Comparison of ENCODE assay signal across 1 cellular context in genomic region chr7:105268511-105269392, GRCh38.
TF ChIP-seq lines count a peak whose summit lies in the region.

No MANE protein-coding gene starts in this region.

TF ChIP-seq in K562, 482 proteins besides CTCF, POLR2A, EP300 and RAD21 (continued from another document and continues in another):
- TF ChIP-seq REST (CRISPR knock-in tag; IDR thresholded peaks at IDR 0.05; ENCODE audit: low read depth) (no peak), CBX3 (IDR thresholded peaks at IDR 0.05; ENCODE audit: borderline replicate concordance in 1 of 2, low read length in 2 of 2) (no peak), PTBP1 (IDR thresholded peaks at IDR 0.05; ENCODE audit: low read depth, low read length) (no peak), ATF4 (CRISPR knock-in tag; IDR thresholded peaks at IDR 0.05) (peak; percentile 10; the same call in 1 of the 2 replicates), ZNF274 (IDR thresholded peaks at IDR 0.05; ENCODE audit: borderline replicate concordance, low read depth, low read length) (no peak), MAFG (tag; conservative IDR thresholded peaks at IDR 0.05) (no peak), ZNF639 (CRISPR knock-in tag; conservative IDR thresholded peaks at IDR 0.05 in 1 of 2, IDR thresholded peaks at IDR 0.05 in 1 of 2) (no peak), NONO (IDR thresholded peaks at IDR 0.05; ENCODE audit: low read depth in 2 of 2, low read length in 1 of 2) (peak in 1 of 2 experiments; percentile 98; a peak in 2 of 4 replicates), ZNF766 (CRISPR knock-in tag; conservative IDR thresholded peaks at IDR 0.05) (0 out of 2 replicates have a peak, but pooled peaks have one; percentile 28), BCLAF1 (IDR thresholded peaks at IDR 0.05; ENCODE audit: borderline replicate concordance in 1 of 2, control insufficient read depth in 1 of 2, low read depth in 2 of 2, low read length in 1 of 2) (peak in 1 of 2 experiments; percentile 89; a peak in 2 of 4 replicates), ATF1 (CRISPR knock-in tag; IDR thresholded peaks at IDR 0.05) (no peak), ATF1 (tag; IDR thresholded peaks at IDR 0.05) (peak; percentile 70), PHTF2 (CRISPR knock-in tag; IDR thresholded peaks at IDR 0.05) (no peak), MBD1 (CRISPR knock-in tag; IDR thresholded peaks at IDR 0.05) (no peak), IRF9 (tag; IDR thresholded peaks at IDR 0.05) (0 out of 2 replicates have a peak, but pooled peaks have one; percentile 11), MEIS2 (IDR thresholded peaks at IDR 0.05; ENCODE audit: partially characterized antibody) (peak; percentile 76), CBX2 (IDR thresholded peaks at IDR 0.05; ENCODE audit: insufficient read depth, low read length, poor library complexity, severe bottlenecking) (no peak), CREB3 (tag; conservative IDR thresholded peaks at IDR 0.05; ENCODE audit: low read depth) (no peak), HMGXB4 (CRISPR knock-in tag; IDR thresholded peaks at IDR 0.05) (no peak), PHF8 (IDR thresholded peaks at IDR 0.05; ENCODE audit: borderline replicate concordance, low read length) (peak; percentile 21; the same call in 1 of the 2 replicates), CHD2 (IDR thresholded peaks at IDR 0.05; ENCODE audit: low read depth, low read length) (no peak), SETDB1 (IDR thresholded peaks at IDR 0.05; ENCODE audit: low read length) (no peak), THRA (IDR thresholded peaks at IDR 0.05) (no peak), FOSL1 (tag; conservative IDR thresholded peaks at IDR 0.05) (peak; percentile 59), RREB1 (CRISPR knock-in tag; IDR thresholded peaks at IDR 0.05) (no peak), MITF (IDR thresholded peaks at IDR 0.05) (peak; percentile 64; the same call in 1 of the 2 replicates), KLF16 (IDR thresholded peaks at IDR 0.05) (no peak), HDAC3 (IDR thresholded peaks at IDR 0.05; ENCODE audit: borderline replicate concordance, partially characterized antibody) (peak; percentile 38)
